Comparison of ENCODE assay signal across 18 cellular contexts in genomic region chr14:75804570-75805275, GRCh38.
"Had no signal": no experiment of that assay in that cellular context is flagged by ENCODE, and none has a peak within 500 bp of the region (broad histone marks: within the 10 kb centered on the region; RNA-seq: fewer than 3 reads in every experiment).

No MANE protein-coding gene starts in this region.

- H3K4me3 ChIP-seq: cardiac muscle cell, neural progenitor cell, spleen had no signal

- H3K27ac ChIP-seq: epithelial cell of prostate, neural progenitor cell, parathyroid adenoma, spleen had no signal

- H3K9me3 Mint-ChIP-seq: effector memory CD8-positive, alpha-beta T cell; type B pancreatic cell had no signal

- ATAC-seq: activated CD8-positive, alpha-beta memory T cell treated with anti-CD3 and anti-CD28 coated beads, Interleukin-2, amount 10 ng/mL, durations not matched to agents 7 days and 5 days; effector memory CD8-positive, alpha-beta T cell; left colon; stimulated activated memory B cell treated with anti-CD40 and anti-IgM and Interleukin-4, amounts not matched to agents 10 μg/mL and 1 μg/mL and 100 μg/mL, for 72 hours had no signal

- H3K27me3 ChIP-seq: cardiac muscle cell, neural progenitor cell, spleen had no signal

- H3K4me3 Mint-ChIP-seq: activated CD8-positive, alpha-beta memory T cell treated with anti-CD3 and anti-CD28 coated beads, Interleukin-2, amount 10 ng/mL, durations not matched to agents 7 days and 5 days; activated naive CD8-positive, alpha-beta T cell; effector memory CD8-positive, alpha-beta T cell; neural progenitor cell; stimulated activated memory B cell treated with anti-CD40 and anti-IgM and Interleukin-4, amounts not matched to agents 10 μg/mL and 1 μg/mL and 100 μg/mL, for 72 hours had no signal

- H3K27ac Mint-ChIP-seq: activated CD8-positive, alpha-beta memory T cell treated with anti-CD3 and anti-CD28 coated beads, Interleukin-2, amount 10 ng/mL, durations not matched to agents 7 days and 5 days; activated naive CD8-positive, alpha-beta T cell; effector memory CD8-positive, alpha-beta T cell; neural progenitor cell; stimulated activated memory B cell treated with anti-CD40 and anti-IgM and Interleukin-4, amounts not matched to agents 10 μg/mL and 1 μg/mL and 100 μg/mL, for 72 hours had no signal

- DNase-seq: activated CD4-positive, alpha-beta T cell treated with anti-CD3 and anti-CD28 coated beads, Interleukin-2, amount 50 U/mL, for 48 hours; activated CD8-positive, alpha-beta memory T cell treated with anti-CD3 and anti-CD28 coated beads, Interleukin-2, amount 10 ng/mL, durations not matched to agents 7 days and 5 days; activated gamma-delta T cell; activated T-cell treated with anti-CD3 and anti-CD28 coated beads, Interleukin-2, amount 50 U/mL, for 48 hours; anterior cingulate cortex; cortex of kidney; effector memory CD8-positive, alpha-beta T cell; glutamatergic neuron; left colon; spleen; stimulated activated CD4-positive, alpha-beta T cell treated with anti-CD3 and anti-CD28 coated beads, Interleukin-1b, Interleukin-23, amount 100 ng/mL, for 48 hours had no signal

- H3K4me1 ChIP-seq: parathyroid adenoma, spleen had no signal

- H3K36me3 ChIP-seq: cardiac muscle cell, neural progenitor cell had no signal

- H3K9ac ChIP-seq: neural progenitor cell, parathyroid adenoma had no signal

- H3K79me2 ChIP-seq: parathyroid adenoma had no signal

- H3K4me1 Mint-ChIP-seq: activated CD8-positive, alpha-beta memory T cell treated with anti-CD3 and anti-CD28 coated beads, Interleukin-2, amount 10 ng/mL, durations not matched to agents 7 days and 5 days; stimulated activated memory B cell treated with anti-CD40 and anti-IgM and Interleukin-4, amounts not matched to agents 10 μg/mL and 1 μg/mL and 100 μg/mL, for 72 hours had no signal

- H2AFZ ChIP-seq: neural progenitor cell, parathyroid adenoma had no signal

- H3K27me3 Mint-ChIP-seq: activated CD8-positive, alpha-beta memory T cell treated with anti-CD3 and anti-CD28 coated beads, Interleukin-2, amount 10 ng/mL, durations not matched to agents 7 days and 5 days; activated naive CD8-positive, alpha-beta T cell; effector memory CD8-positive, alpha-beta T cell; stimulated activated memory B cell treated with anti-CD40 and anti-IgM and Interleukin-4, amounts not matched to agents 10 μg/mL and 1 μg/mL and 100 μg/mL, for 72 hours; type B pancreatic cell had no signal
